ENCODE assay signal across 14 cellular contexts in the genomic region with DNA sequence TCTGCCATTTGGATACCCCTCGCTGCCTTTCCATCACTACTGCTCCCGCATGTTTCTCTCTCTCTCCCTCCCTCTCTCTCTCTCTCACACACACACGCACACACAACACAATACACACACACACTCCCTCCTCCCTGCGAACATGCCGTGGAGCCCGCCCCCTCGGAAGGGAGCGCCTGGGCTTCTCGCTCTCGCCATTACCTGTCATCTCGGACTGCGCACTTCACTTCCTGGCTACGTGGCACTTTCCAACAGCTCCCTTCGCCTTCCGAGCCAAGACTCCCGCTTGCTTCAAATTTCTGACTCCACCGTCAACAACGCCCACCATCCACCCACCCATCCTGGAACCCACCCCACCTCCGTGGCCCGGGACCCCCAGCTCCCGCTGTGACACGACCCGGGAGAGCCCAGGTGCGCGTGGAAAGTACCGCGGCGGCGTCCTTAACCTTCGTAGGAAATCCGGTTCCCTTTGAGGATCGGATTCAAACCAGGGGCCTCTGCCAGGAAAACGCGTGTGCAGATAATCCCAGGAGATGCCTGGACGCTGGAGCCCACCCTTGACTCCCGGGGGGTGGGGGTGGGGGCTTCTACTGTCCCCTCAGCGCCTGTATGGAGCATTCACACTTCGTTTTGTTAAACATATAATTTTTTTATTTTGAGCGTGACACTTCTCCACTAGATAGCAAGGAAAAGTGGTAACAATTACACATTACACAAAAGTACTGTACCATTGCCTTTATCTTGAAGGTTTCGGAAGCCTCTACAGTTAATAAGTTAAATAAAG. TPM values are rescaled to one million over a fixed set of nuclear protein-coding genes. Genes with fewer than 3 reads are reported as not detected.
DNase-seq lines count a peak whose midpoint lies in the region; ATAC-seq and TF ChIP-seq lines count a peak whose summit lies in the region.
"Had no signal": no experiment of that assay in that cellular context is flagged by ENCODE, and none has a peak within 500 bp of the region (broad histone marks: within the 10 kb centered on the region; RNA-seq: fewer than 3 reads in every experiment).

No MANE protein-coding gene starts in this region.

- peak overlapping the region; percentile 89 for H3K4me2 ChIP-seq in smooth muscle cell

- CTCF ChIA-PET in activated CD4-positive, alpha-beta T cell treated with anti-CD3 and anti-CD28 coated beads, Interleukin-2, amount 10 ng/mL, durations not matched to agents 7 days and 5 days (lab: Charles Lee): no interaction called here

- POLR2A ChIA-PET in activated CD4-positive, alpha-beta T cell treated with anti-CD3 and anti-CD28 coated beads, Interleukin-2, amount 10 ng/mL, durations not matched to agents 7 days and 5 days (lab: Charles Lee): no interaction called here

- H3K27ac Mint-ChIP-seq in activated CD4-positive, alpha-beta T cell treated with anti-CD3 and anti-CD28 coated beads, Interleukin-2, amount 10 ng/mL, durations not matched to agents 7 days and 5 days: peak overlapping the region; percentile 19
- H3K27ac Mint-ChIP-seq in activated naive CD8-positive, alpha-beta T cell: no peak overlapping the region

- H3K4me3 Mint-ChIP-seq in activated CD4-positive, alpha-beta T cell treated with anti-CD3 and anti-CD28 coated beads, Interleukin-2, amount 10 ng/mL, durations not matched to agents 7 days and 5 days: peak overlapping the region; percentile 51
- peak overlapping the region; percentile 54 for H3K4me3 Mint-ChIP-seq in activated naive CD8-positive, alpha-beta T cell

- H3K9me3 ChIP-seq in smooth muscle cell (replicated peaks; ENCODE audit: low read depth): no peaks in the 10 kb centered on the region
- H3K9me3 ChIP-seq: heart right ventricle, upper lobe of right lung had no signal

- no peaks in the 10 kb centered on the region for H3F3A ChIP-seq in smooth muscle cell (ENCODE audit: low read depth)

- H3K27me3 Mint-ChIP-seq in activated CD4-positive, alpha-beta T cell treated with anti-CD3 and anti-CD28 coated beads, Interleukin-2, amount 10 ng/mL, durations not matched to agents 7 days and 5 days: peaks cover 36% of the 10 kb centered on the region
- peaks cover 17% of the 10 kb centered on the region for H3K27me3 Mint-ChIP-seq in activated naive CD8-positive, alpha-beta T cell

- H3K27me3 ChIP-seq in smooth muscle cell (ENCODE audit: low read depth): peaks cover 100% of the 10 kb centered on the region

- H3K4me1 ChIP-seq in smooth muscle cell (ENCODE audit: low read depth): peaks cover 72% of the 10 kb centered on the region

- H2AFZ ChIP-seq in smooth muscle cell (ENCODE audit: low read depth): peak overlapping the region; percentile 36

- H3K36me3 Mint-ChIP-seq in activated CD4-positive, alpha-beta T cell treated with anti-CD3 and anti-CD28 coated beads, Interleukin-2, amount 10 ng/mL, durations not matched to agents 7 days and 5 days (ENCODE audit: low read depth): no peaks in the 10 kb centered on the region
- no peaks in the 10 kb centered on the region for H3K36me3 Mint-ChIP-seq in activated naive CD8-positive, alpha-beta T cell

- no peak for TF ChIP-seq CTCF in smooth muscle cell (IDR thresholded peaks at IDR 0.05; ENCODE audit: borderline replicate concordance, insufficient read depth, poor library complexity, severe bottlenecking)

- H3K4me1 Mint-ChIP-seq in activated CD4-positive, alpha-beta T cell treated with anti-CD3 and anti-CD28 coated beads, Interleukin-2, amount 10 ng/mL, durations not matched to agents 7 days and 5 days: peaks cover 10% of the 10 kb centered on the region
- H3K4me1 Mint-ChIP-seq in activated naive CD8-positive, alpha-beta T cell (ENCODE audit: low read depth): peaks cover 11% of the 10 kb centered on the region

- H3K27ac ChIP-seq in smooth muscle cell (ENCODE audit: low read depth): no peak overlapping the region
- H3K27ac ChIP-seq: heart right ventricle, upper lobe of right lung had no signal

- peaks cover 5% of the 10 kb centered on the region for H4K20me1 ChIP-seq in smooth muscle cell (ENCODE audit: low read depth)

- no peak for DNase-seq in activated CD4-positive, alpha-beta T cell treated with anti-CD3 and anti-CD28 coated beads, Interleukin-2, amount 10 ng/mL, durations not matched to agents 7 days and 5 days
- DNase-seq in activated CD4-positive, alpha-beta T cell treated with anti-CD3 and anti-CD28 coated beads, Interleukin-2, amount 50 U/mL, for 48 hours: no peak
- DNase-seq in iPS-NIHi7 (ENCODE audit: extremely low spot score) (peak; percentile 64), smooth muscle cell (lab: John Stamatoyannopoulos, UW; ENCODE audit: unreplicated experiment) (no peak), GM19238 (ENCODE audit: insufficient read length, low spot score) (no peak)
- DNase-seq: activated CD4-positive, alpha-beta T cell treated with anti-CD3 and anti-CD28 coated beads for 1 hour; heart right ventricle; NCI-H2081 treated with DMSO at 0.1 percent for 48 hours; upper lobe of right lung had no signal

- peak overlapping the region; percentile 45 for H3K4me3 ChIP-seq in smooth muscle cell
- H3K4me3 ChIP-seq: upper lobe of right lung had no signal

- H3K9me3 Mint-ChIP-seq in activated CD4-positive, alpha-beta T cell treated with anti-CD3 and anti-CD28 coated beads, Interleukin-2, amount 10 ng/mL, durations not matched to agents 7 days and 5 days: no peaks in the 10 kb centered on the region
- H3K9me3 Mint-ChIP-seq in activated naive CD8-positive, alpha-beta T cell (ENCODE audit: low read depth): no peaks in the 10 kb centered on the region

- 2% methylated on average over 39 of the region's 40 CpGs for WGBS in smooth muscle cell (ENCODE audit: low lambda C conversion rate)

- no peak overlapping the region for H3K9ac ChIP-seq in smooth muscle cell (ENCODE audit: low read depth)

- no peaks in the 10 kb centered on the region for H3K79me2 ChIP-seq in smooth muscle cell (ENCODE audit: low read depth)

- H3K36me3 ChIP-seq in smooth muscle cell (ENCODE audit: low read depth): no peaks in the 10 kb centered on the region
- H3K36me3 ChIP-seq: heart right ventricle, upper lobe of right lung had no signal

- ATAC-seq in GM18861 (IDR thresholded peaks at IDR 0.05; ENCODE audit: unreplicated experiment): no peak
- ATAC-seq in GM18870 (IDR thresholded peaks at IDR 0.05; ENCODE audit: unreplicated experiment): no peak
- ATAC-seq: heart right ventricle, upper lobe of right lung had no signal

RNA-seq across cellular contexts. Expression of a gene that starts 12.5 kb away (rescaled TPM):
- total RNA-seq in activated CD4-positive, alpha-beta T cell treated with anti-CD3 and anti-CD28 coated beads, Interleukin-2, amount 10 ng/mL, durations not matched to agents 7 days and 5 days: not detected
- not detected in 2 replicates for total RNA-seq in smooth muscle cell
- polyA plus RNA-seq in smooth muscle cell: 0.08 TPM in 1 of 2 replicates, not detected in the other
- total RNA-seq: posterior vena cava, upper lobe of right lung had no signal
- polyA plus RNA-seq: AG04450, heart right ventricle had no signal
